In the genomic region with DNA sequence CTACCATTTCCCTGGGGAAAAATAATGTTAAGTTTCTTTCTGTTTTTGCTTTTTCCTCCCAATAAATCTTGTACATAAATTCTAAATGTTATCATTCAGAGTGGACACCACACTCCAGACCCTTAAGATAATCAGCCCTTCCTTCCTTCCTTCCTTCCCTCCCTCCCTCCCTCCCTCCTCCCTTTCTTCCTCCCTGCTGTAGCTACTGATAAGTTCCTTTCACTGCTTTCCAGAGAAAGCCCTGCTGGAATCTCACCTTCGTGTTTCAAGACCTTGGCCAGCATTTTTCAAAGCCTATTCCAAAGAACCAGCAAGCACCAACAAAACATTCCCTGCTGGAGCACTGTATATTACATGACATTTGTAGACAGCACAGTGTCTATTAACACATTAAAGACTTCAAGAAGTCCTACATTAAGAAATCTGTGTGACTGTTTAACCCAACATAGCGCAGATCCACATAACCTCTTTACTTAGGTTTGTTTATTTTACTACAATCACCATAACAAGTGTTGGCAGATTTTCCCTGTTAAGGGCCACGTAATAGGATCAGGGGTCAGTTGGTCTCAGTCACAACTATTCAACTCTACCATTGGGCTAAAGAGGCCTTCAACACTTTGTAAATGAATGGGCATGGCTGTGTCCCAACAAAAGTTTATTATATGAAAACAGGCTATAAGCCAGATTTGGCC, we compare ENCODE assay signal across 2 cellular contexts.
A peak's percentile ranks its signal among the peaks of the same experiment; 100 is the strongest.
TF ChIP-seq lines count a peak whose summit lies in the region.

No MANE protein-coding gene starts in this region.

TF ChIP-seq in HEK293, 187 proteins besides CTCF, POLR2A, EP300 and RAD21:
- TF ChIP-seq ZNF621 (tag by site-specific recombination; IDR thresholded peaks at IDR 0.05) (no peak), TRIM28 (IDR thresholded peaks at IDR 0.05; ENCODE audit: borderline replicate concordance, low read length) (0 out of 2 replicates have a peak, but pooled peaks have one; percentile 7), PRDM10 (tag by site-specific recombination; IDR thresholded peaks at IDR 0.05) (peak; percentile 65), PRDM1 (tag by site-specific recombination; IDR thresholded peaks at IDR 0.05) (0 out of 2 replicates have a peak, but pooled peaks have one; percentile 54), ZFP37 (tag by site-specific recombination; IDR thresholded peaks at IDR 0.05) (no peak), GFI1B (tag by site-specific recombination; IDR thresholded peaks at IDR 0.05) (no peak), ZBTB26 (tag by site-specific recombination; optimal IDR thresholded peaks at IDR 0.05) (no peak)
- TF ChIP-seq, protein P1, sequence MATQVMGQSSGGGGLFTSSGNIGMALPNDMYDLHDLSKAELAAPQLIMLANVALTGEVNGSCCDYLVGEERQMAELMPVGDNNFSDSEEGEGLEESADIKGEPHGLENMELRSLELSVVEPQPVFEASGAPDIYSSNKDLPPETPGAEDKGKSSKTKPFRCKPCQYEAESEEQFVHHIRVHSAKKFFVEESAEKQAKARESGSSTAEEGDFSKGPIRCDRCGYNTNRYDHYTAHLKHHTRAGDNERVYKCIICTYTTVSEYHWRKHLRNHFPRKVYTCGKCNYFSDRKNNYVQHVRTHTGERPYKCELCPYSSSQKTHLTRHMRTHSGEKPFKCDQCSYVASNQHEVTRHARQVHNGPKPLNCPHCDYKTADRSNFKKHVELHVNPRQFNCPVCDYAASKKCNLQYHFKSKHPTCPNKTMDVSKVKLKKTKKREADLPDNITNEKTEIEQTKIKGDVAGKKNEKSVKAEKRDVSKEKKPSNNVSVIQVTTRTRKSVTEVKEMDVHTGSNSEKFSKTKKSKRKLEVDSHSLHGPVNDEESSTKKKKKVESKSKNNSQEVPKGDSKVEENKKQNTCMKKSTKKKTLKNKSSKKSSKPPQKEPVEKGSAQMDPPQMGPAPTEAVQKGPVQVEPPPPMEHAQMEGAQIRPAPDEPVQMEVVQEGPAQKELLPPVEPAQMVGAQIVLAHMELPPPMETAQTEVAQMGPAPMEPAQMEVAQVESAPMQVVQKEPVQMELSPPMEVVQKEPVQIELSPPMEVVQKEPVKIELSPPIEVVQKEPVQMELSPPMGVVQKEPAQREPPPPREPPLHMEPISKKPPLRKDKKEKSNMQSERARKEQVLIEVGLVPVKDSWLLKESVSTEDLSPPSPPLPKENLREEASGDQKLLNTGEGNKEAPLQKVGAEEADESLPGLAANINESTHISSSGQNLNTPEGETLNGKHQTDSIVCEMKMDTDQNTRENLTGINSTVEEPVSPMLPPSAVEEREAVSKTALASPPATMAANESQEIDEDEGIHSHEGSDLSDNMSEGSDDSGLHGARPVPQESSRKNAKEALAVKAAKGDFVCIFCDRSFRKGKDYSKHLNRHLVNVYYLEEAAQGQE (tag by site-specific recombination; IDR thresholded peaks at IDR 0.05) = 0 out of 2 replicates have a peak, but pooled peaks have one; percentile 22

TF ChIP-seq in K562, 482 proteins besides CTCF, POLR2A, EP300 and RAD21:
- TF ChIP-seq CBFA2T3 (IDR thresholded peaks at IDR 0.05) = peak; percentile 51
- 0 out of 2 replicates have a peak, but pooled peaks have one; percentile 5 for TF ChIP-seq CBFA2T2 (conservative IDR thresholded peaks at IDR 0.05)
- peak; percentile 43 for TF ChIP-seq ARID1B (IDR thresholded peaks at IDR 0.05)
- peak; percentile 53; the same call in 1 of the 2 replicates for TF ChIP-seq ETV1 (tag; conservative IDR thresholded peaks at IDR 0.05; ENCODE audit: low read depth)
- TF ChIP-seq RCOR1 (IDR thresholded peaks at IDR 0.05; ENCODE audit: borderline replicate concordance in 1 of 2, low read depth in 2 of 2, low read length in 2 of 2) = no peak
- no peak for TF ChIP-seq HNRNPLL (IDR thresholded peaks at IDR 0.05; ENCODE audit: low read depth, low read length, poor library complexity, severe bottlenecking)
- TF ChIP-seq, protein P2, sequence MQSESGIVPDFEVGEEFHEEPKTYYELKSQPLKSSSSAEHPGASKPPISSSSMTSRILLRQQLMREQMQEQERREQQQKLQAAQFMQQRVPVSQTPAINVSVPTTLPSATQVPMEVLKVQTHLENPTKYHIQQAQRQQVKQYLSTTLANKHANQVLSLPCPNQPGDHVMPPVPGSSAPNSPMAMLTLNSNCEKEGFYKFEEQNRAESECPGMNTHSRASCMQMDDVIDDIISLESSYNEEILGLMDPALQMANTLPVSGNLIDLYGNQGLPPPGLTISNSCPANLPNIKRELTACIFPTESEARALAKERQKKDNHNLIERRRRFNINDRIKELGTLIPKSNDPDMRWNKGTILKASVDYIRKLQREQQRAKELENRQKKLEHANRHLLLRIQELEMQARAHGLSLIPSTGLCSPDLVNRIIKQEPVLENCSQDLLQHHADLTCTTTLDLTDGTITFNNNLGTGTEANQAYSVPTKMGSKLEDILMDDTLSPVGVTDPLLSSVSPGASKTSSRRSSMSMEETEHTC (IDR thresholded peaks at IDR 0.05) = no peak
- peak; percentile 75; the same call in 1 of the 2 replicates for TF ChIP-seq ZNF263 (CRISPR knock-in tag; IDR thresholded peaks at IDR 0.05; ENCODE audit: borderline replicate concordance)
- no peak for TF ChIP-seq ZNF583 (CRISPR knock-in tag; IDR thresholded peaks at IDR 0.05)
- TF ChIP-seq, protein P3, sequence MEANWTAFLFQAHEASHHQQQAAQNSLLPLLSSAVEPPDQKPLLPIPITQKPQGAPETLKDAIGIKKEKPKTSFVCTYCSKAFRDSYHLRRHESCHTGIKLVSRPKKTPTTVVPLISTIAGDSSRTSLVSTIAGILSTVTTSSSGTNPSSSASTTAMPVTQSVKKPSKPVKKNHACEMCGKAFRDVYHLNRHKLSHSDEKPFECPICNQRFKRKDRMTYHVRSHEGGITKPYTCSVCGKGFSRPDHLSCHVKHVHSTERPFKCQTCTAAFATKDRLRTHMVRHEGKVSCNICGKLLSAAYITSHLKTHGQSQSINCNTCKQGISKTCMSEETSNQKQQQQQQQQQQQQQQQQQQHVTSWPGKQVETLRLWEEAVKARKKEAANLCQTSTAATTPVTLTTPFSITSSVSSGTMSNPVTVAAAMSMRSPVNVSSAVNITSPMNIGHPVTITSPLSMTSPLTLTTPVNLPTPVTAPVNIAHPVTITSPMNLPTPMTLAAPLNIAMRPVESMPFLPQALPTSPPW (CRISPR knock-in tag; IDR thresholded peaks at IDR 0.05) = 0 out of 2 replicates have a peak, but pooled peaks have one; percentile 26
- no peak for TF ChIP-seq ZNF212 (CRISPR knock-in tag; IDR thresholded peaks at IDR 0.05)
- peak; percentile 18; the same call in 1 of the 2 replicates for TF ChIP-seq NCOR1 (IDR thresholded peaks at IDR 0.05)
- TF ChIP-seq PHB2 (IDR thresholded peaks at IDR 0.05; ENCODE audit: low read depth) = no peak
